Comparison of ENCODE assay signal across 8 cellular contexts in the genomic region with DNA sequence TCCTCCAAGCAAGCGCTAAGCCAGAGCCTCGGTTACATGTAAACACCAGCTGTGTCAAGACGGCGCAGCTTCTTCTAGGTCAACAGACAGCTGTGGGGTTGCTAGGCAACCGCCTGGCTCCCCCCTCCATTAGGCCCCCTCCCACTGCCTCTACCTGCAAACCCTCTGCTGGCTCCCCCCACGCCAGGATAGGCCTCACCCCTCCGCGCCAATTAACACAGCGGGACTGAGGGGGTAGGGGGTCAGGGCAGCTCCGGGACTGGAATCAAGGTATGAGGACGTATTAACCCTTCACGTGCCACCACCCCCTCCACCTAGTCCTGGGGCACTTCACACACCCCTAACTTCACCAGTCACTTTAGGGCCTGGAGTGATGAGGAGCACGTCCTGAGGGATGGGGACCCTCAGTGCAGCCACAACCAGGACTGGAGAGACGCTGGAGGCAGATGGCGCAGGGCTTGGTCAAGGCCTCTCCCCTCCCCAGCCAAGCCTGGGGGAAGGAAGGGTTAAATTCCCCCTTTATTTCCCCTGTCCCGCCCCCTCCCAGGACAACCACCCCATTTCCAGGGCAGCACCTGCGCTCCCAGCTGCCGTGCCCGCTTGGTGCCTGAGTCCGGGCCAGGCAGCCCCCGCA. TPM values are rescaled to one million over a fixed set of nuclear protein-coding genes. Genes with fewer than 3 reads are reported as not detected.
DNase-seq lines count a peak whose midpoint lies in the region; ATAC-seq and TF ChIP-seq lines count a peak whose summit lies in the region.

No MANE protein-coding gene starts in this region.

- H3K27me3 ChIP-seq in H7 (ENCODE audit: control insufficient read depth, insufficient read depth, low read length), result peaks cover 2% of the 10 kb centered on the region; the same call in 1 of the 2 replicates
- peaks cover 0 to 6% (median 0%) of the 10 kb centered on the region in 7 donors for H3K27me3 ChIP-seq in heart right ventricle
- H3K27me3 ChIP-seq in prostate gland (replicated peaks; ENCODE audit: insufficient read depth), result no peaks in the 10 kb centered on the region

- intact Hi-C loops in heart right ventricle (cut with DNase I), result loop anchor here in 2 of 10 donors (5.0 to 10.0 kb wide), 3 partner anchors 35 to 77 kb away; a partner anchor contains a TSS
- intact Hi-C loops in prostate gland (cut with DNase I), result loop anchor here (5.0 kb wide), 2 partner anchors 35 to 40 kb away; a partner anchor contains a TSS

- H3K9me3 ChIP-seq in heart right ventricle (no peaks in the 10 kb centered on the region), prostate gland (no peaks in the 10 kb centered on the region)

- H3K4me3 ChIP-seq in H7 (ENCODE audit: insufficient read depth, low read depth, low read length) (peak overlapping the region; percentile 59), heart right ventricle (peak overlapping the region; percentile 1 to 63 (median 55)), prostate gland (peak overlapping the region; percentile 29 to 38)

- no peak for ATAC-seq in activated T-cell treated with anti-CD3 and anti-CD28 coated beads, Interleukin-2, amount 50 U/mL, for 4 hours
- peak in 7 of 8 donors; percentile 0 to 32 (median 24) for ATAC-seq in heart right ventricle

- TF ChIP-seq CTCF in heart right ventricle (IDR thresholded peaks at IDR 0.05) (no peak), prostate gland (IDR thresholded peaks at IDR 0.05) (no peak)

- WGBS in heart right ventricle, 2 donors, result 25 to 26% methylated on average over 21 of the region's 21 CpGs
- 8% methylated on average over 21 of the region's 21 CpGs for WGBS in prostate gland

- TF ChIP-seq POLR2A in prostate gland (IDR thresholded peaks at IDR 0.05), result no peak

- H3K4me3 Mint-ChIP-seq in activated T-cell treated with anti-CD3 and anti-CD28 coated beads, Interleukin-2, amount 50 U/mL, for 4 hours, result peak overlapping the region; percentile 45

- H3K27ac ChIP-seq in heart right ventricle (peak overlapping the region; percentile 81 to 97 (median 91)), prostate gland (peak overlapping the region; percentile 87 to 95)

- H3K4me1 ChIP-seq in heart right ventricle, result peaks cover 61 to 78% (median 72%) of the 10 kb centered on the region in 9 donors
- H3K4me1 ChIP-seq in prostate gland (replicated peaks), result peaks cover 42% of the 10 kb centered on the region

- peaks cover 59% of the 10 kb centered on the region for H3K4me1 Mint-ChIP-seq in activated T-cell treated with anti-CD3 and anti-CD28 coated beads, Interleukin-2, amount 50 U/mL, for 4 hours (ENCODE audit: low read depth)

- peak; percentile 98 for DNase-seq in H7
- peak; percentile 96 for DNase-seq in NCI-H2196 treated with DMSO at 0.1 percent for 48 hours (lab: John Stamatoyannopoulos, UW; ENCODE audit: unreplicated experiment)
- DNase-seq in activated T-cell treated with anti-CD3 and anti-CD28 coated beads, Interleukin-2, amount 50 U/mL, for 4 hours, result no peak
- DNase-seq in heart right ventricle, result peak; percentile 57 to 69
- peak; percentile 76 for DNase-seq in prostate gland (ENCODE audit: low spot score)
- no peak for DNase-seq in G401 (ENCODE audit: low spot score)
- no peak for DNase-seq in H4 (ENCODE audit: low spot score)
- DNase-seq in mesenteric fat pad (ENCODE audit: low spot score), result no peak

- H3K27me3 Mint-ChIP-seq in activated T-cell treated with anti-CD3 and anti-CD28 coated beads, Interleukin-2, amount 50 U/mL, for 4 hours (ENCODE audit: low read depth), result no peaks in the 10 kb centered on the region

- in situ Hi-C loops in G401 (cut with HindIII; ENCODE audit: low sequenced_read_pairs), result no loop called here

- H3K36me3 ChIP-seq in H7 (replicated peaks; ENCODE audit: control insufficient read depth, insufficient read depth, low read length), result no peaks in the 10 kb centered on the region
- peaks cover 0 to 4% (median 0%) of the 10 kb centered on the region in 9 donors for H3K36me3 ChIP-seq in heart right ventricle
- H3K36me3 ChIP-seq in prostate gland, result no peaks in the 10 kb centered on the region

- no peaks in the 10 kb centered on the region for H3K36me3 Mint-ChIP-seq in activated T-cell treated with anti-CD3 and anti-CD28 coated beads, Interleukin-2, amount 50 U/mL, for 4 hours (ENCODE audit: insufficient read depth)

- no peaks in the 10 kb centered on the region for H3K9me3 Mint-ChIP-seq in activated T-cell treated with anti-CD3 and anti-CD28 coated beads, Interleukin-2, amount 50 U/mL, for 4 hours

RNA-seq across cellular contexts. Expression of a gene that starts 37.4 kb away (rescaled TPM):
- total RNA-seq in H7 (2014; rRNA removed; shearing (Covaris generic)), result 34.3 and 44.3 TPM in 2 replicates
- 10 to 100 TPM; 82.2 to 98.7 (median 87.1) TPM for total RNA-seq in activated T-cell treated with anti-CD3 and anti-CD28 coated beads, Interleukin-2, amount 50 U/mL, for 4 hours
- 10 to 100 TPM; 41.2 to 75.4 (median 52.0) TPM for total RNA-seq in heart right ventricle
- 10 to 100 TPM; 19.6 to 24.8 TPM for polyA plus RNA-seq in heart right ventricle
- 10 to 100 TPM; 42.0 to 63.6 TPM for total RNA-seq in prostate gland
- total RNA-seq in G401 (2014; rRNA removed; shearing (Covaris generic)), result 10.4 and 14.2 TPM in 2 replicates
- total RNA-seq in H4 (2014; rRNA removed; shearing (Covaris generic)), result 7.9 and 9.5 TPM in 2 replicates
- total RNA-seq in mesenteric fat pad, result 156 TPM

Comparison
In these comparisons a context has a peak if more than half of its experiments do, and no peak if none do; other contexts are left out.
1. DNase-seq: peak in H7 (single experiment), NCI-H2196 treated with DMSO at 0.1 percent for 48 hours (single experiment), heart right ventricle (2 of 2) and prostate gland (single experiment); none in activated T-cell treated with anti-CD3 and anti-CD28 coated beads, Interleukin-2, amount 50 U/mL, for 4 hours (single experiment), G401 (single experiment), H4 (single experiment) and mesenteric fat pad (single experiment).
2. ATAC-seq: peak in heart right ventricle (7 of 8); none in activated T-cell treated with anti-CD3 and anti-CD28 coated beads, Interleukin-2, amount 50 U/mL, for 4 hours (0 of 2).
3. Peak in every context shown above with its lines, with median percentiles within 50 percentile points of each other: H3K4me3 ChIP-seq.